20 cellular contexts compared by ENCODE assay signal in the genomic region with DNA sequence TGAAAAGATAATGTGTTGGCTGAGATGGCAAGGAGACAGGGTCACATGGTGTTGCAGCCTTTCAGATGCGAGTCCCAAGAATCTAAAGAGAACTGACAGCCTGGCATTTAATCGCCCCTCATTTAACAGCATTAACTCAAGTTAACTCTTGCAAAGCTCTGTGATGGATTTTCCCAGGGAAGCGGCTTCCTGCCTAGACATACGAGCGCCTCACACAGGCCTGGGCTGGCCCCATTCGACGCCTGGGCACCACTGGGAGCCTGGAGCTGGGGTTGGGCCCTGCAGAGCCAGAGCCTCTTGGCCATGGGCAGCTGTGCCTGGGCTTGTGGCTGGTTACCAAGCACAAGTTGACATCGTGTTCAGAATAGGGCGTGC.
DNase-seq lines count a peak whose midpoint lies in the region; ATAC-seq and TF ChIP-seq lines count a peak whose summit lies in the region.
"Had no signal": no experiment of that assay in that cellular context is flagged by ENCODE, and none has a peak within 500 bp of the region (broad histone marks: within the 10 kb centered on the region; RNA-seq: fewer than 3 reads in every experiment).

No MANE protein-coding gene starts in this region.

- no peaks in the 10 kb centered on the region for H3K36me3 Mint-ChIP-seq in activated CD8-positive, alpha-beta T cell treated with anti-CD3 and anti-CD28 coated beads for 36 hours (ENCODE audit: low read depth)

- H3K9ac ChIP-seq in trophoblast cell (ENCODE audit: low read length): no peak overlapping the region

- WGBS in trophoblast cell (ENCODE audit: extremely low coverage, insufficient coverage, insufficient read length): no CpG with 5 or more reads among the region's 9 CpGs
- WGBS in psoas muscle, 3 donors: 88 to 91% (median 89%) methylated on average over 9 of the region's 9 CpGs

- H3K4me3 ChIP-seq in H7 (ENCODE audit: insufficient read depth, low read depth, low read length) (no peak overlapping the region), trophoblast cell (ENCODE audit: low read depth, low read length) (no peak overlapping the region), psoas muscle (no peak overlapping the region)
- H3K4me3 ChIP-seq: tibial nerve had no signal

- H3K27me3 Mint-ChIP-seq in activated CD8-positive, alpha-beta T cell treated with anti-CD3 and anti-CD28 coated beads for 36 hours: no peaks in the 10 kb centered on the region
- H3K27me3 Mint-ChIP-seq: dendritic cell treated with granulocyte-macrophage colony-stimulating factor and Interleukin-4, amounts not matched to agents 40 ng/mL and 50 ng/mL, for 4 days; stimulated activated naive CD8-positive, alpha-beta T cell treated with anti-CD3 and anti-CD28 coated beads, Interleukin-15, Interleukin-2, amounts not matched to agents 100 ng/mL and 50 ng/mL, for 24 hours had no signal

- peak overlapping the region; percentile 30 for H3K4ac ChIP-seq in trophoblast cell (ENCODE audit: low read depth, low read length)

- H3K4me1 ChIP-seq in foreskin keratinocyte: peaks cover 24% of the 10 kb centered on the region
- peaks cover 37 to 44% of the 10 kb centered on the region in 2 experiments for H3K4me1 ChIP-seq in trophoblast cell (ENCODE audit: control insufficient read depth in 1 of 2, insufficient read depth in 2 of 2, low read length in 2 of 2)
- peaks cover 21% of the 10 kb centered on the region for H3K4me1 ChIP-seq in psoas muscle

- H3K9me3 ChIP-seq in trophoblast cell (ENCODE audit: insufficient read depth, low read depth, low read length): no peaks in the 10 kb centered on the region
- no peaks in the 10 kb centered on the region for H3K9me3 ChIP-seq in psoas muscle
- H3K9me3 ChIP-seq: Caco-2, tibial nerve had no signal

- CTCF ChIA-PET in activated CD8-positive, alpha-beta T cell treated with anti-CD3 and anti-CD28 coated beads for 36 hours (lab: Charles Lee): no interaction called here

- TF ChIP-seq CTCF in foreskin keratinocyte (conservative IDR thresholded peaks at IDR 0.05) (peak; percentile 54), psoas muscle (IDR thresholded peaks at IDR 0.05) (no peak)
- TF ChIP-seq CTCF in activated CD8-positive, alpha-beta T cell treated with anti-CD3 and anti-CD28 coated beads for 36 hours (IDR thresholded peaks at IDR 0.05): no peak

- H3K27me3 ChIP-seq in H7 (ENCODE audit: control insufficient read depth, insufficient read depth, low read length) (no peaks in the 10 kb centered on the region), foreskin keratinocyte (no peaks in the 10 kb centered on the region), trophoblast cell (ENCODE audit: insufficient read depth, low read length) (no peaks in the 10 kb centered on the region), psoas muscle (ENCODE audit: insufficient read depth in 3 of 3, low read length in 2 of 3) (no peaks in the 10 kb centered on the region)
- H3K27me3 ChIP-seq: tibial nerve had no signal

- peak overlapping the region; percentile 51 for H4K8ac ChIP-seq in trophoblast cell (ENCODE audit: low read depth, low read length)

- H3K18ac ChIP-seq in trophoblast cell (ENCODE audit: low read length): peak overlapping the region; percentile 43

- H2BK120ac ChIP-seq in trophoblast cell (ENCODE audit: insufficient read depth, low read length, poor library complexity): peak overlapping the region; percentile 93

- H2AK5ac ChIP-seq in trophoblast cell (ENCODE audit: low read length): peak overlapping the region; percentile 34

- H2BK12ac ChIP-seq in trophoblast cell (ENCODE audit: low read length): peak overlapping the region; percentile 78

- POLR2A ChIA-PET in activated CD8-positive, alpha-beta T cell treated with anti-CD3 and anti-CD28 coated beads for 36 hours (lab: Charles Lee): no interaction called here

- no peak overlapping the region for H3K4me2 ChIP-seq in trophoblast cell (ENCODE audit: low read length)

- ATAC-seq in foreskin keratinocyte (no peak), HG03521 (IDR thresholded peaks at IDR 0.05; ENCODE audit: unreplicated experiment) (no peak), psoas muscle (no peak)
- ATAC-seq in activated CD8-positive, alpha-beta T cell treated with anti-CD3 and anti-CD28 coated beads for 36 hours: no peak
- ATAC-seq: Panc1 had no signal

- H3K27ac ChIP-seq in foreskin keratinocyte: no peak overlapping the region
- H3K27ac ChIP-seq in trophoblast cell (ENCODE audit: low read depth, low read length): peak overlapping the region; percentile 94
- no peak overlapping the region for H3K27ac ChIP-seq in psoas muscle
- H3K27ac ChIP-seq: HL-60, tibial nerve had no signal

- peak; percentile 69 for DNase-seq in H7
- peak; percentile 97 for DNase-seq in NCI-H82 (lab: John Stamatoyannopoulos, UW)
- DNase-seq in foreskin keratinocyte: peak; percentile 31 to 56
- DNase-seq in trophoblast cell: no peak
- DNase-seq in psoas muscle: no peak
- no peak for DNase-seq in activated CD8-positive, alpha-beta T cell treated with anti-CD3 and anti-CD28 coated beads for 36 hours
- DNase-seq: activated CD4-positive, alpha-beta T cell treated with anti-CD3 and anti-CD28 coated beads, Interleukin-2, amount 50 U/mL, for 48 hours; Caco-2; IMR-90; NCI-H1417 treated with DMSO at 0.1 percent for 48 hours; NCI-H226; small intestine; stimulated activated CD4-positive, alpha-beta T cell treated with anti-CD3 and anti-CD28 coated beads, Interleukin-4, amount 100 ng/mL, for 1 hour; T-helper 2 cell had no signal

- H3K14ac ChIP-seq in trophoblast cell (ENCODE audit: low read length): peak overlapping the region; percentile 65

- peaks cover 7% of the 10 kb centered on the region for H3K79me2 ChIP-seq in trophoblast cell (ENCODE audit: control insufficient read depth, insufficient read depth, low read length, poor library complexity)

- intact Hi-C loops in psoas muscle (cut with DNase I): no loop called here
- intact Hi-C loops in activated CD8-positive, alpha-beta T cell treated with anti-CD3 and anti-CD28 coated beads for 36 hours (cut with micrococcal nuclease): no loop called here

- peak overlapping the region; percentile 90 for H2BK5ac ChIP-seq in trophoblast cell (ENCODE audit: low read depth, low read length, poor library complexity)

- no peak overlapping the region for H3K23ac ChIP-seq in trophoblast cell (ENCODE audit: low read length)

- H3K4me1 Mint-ChIP-seq in activated CD8-positive, alpha-beta T cell treated with anti-CD3 and anti-CD28 coated beads for 36 hours (ENCODE audit: low read depth): peaks cover 2% of the 10 kb centered on the region

- peak overlapping the region; percentile 95 for H4K91ac ChIP-seq in trophoblast cell (ENCODE audit: low read depth, low read length)

- peak overlapping the region; percentile 12 for H2AFZ ChIP-seq in trophoblast cell (ENCODE audit: insufficient read depth, low read length, poor library complexity)

- H3K79me1 ChIP-seq in trophoblast cell (ENCODE audit: low read length): peaks cover 45% of the 10 kb centered on the region

- no peak overlapping the region for H3K4me3 Mint-ChIP-seq in activated CD8-positive, alpha-beta T cell treated with anti-CD3 and anti-CD28 coated beads for 36 hours
- H3K4me3 Mint-ChIP-seq: dendritic cell treated with granulocyte-macrophage colony-stimulating factor and Interleukin-4, amounts not matched to agents 40 ng/mL and 50 ng/mL, for 4 days; stimulated activated naive CD8-positive, alpha-beta T cell treated with anti-CD3 and anti-CD28 coated beads, Interleukin-15, Interleukin-2, amounts not matched to agents 100 ng/mL and 50 ng/mL, for 24 hours had no signal

- H4K12ac ChIP-seq in trophoblast cell (ENCODE audit: low read depth, low read length): peak overlapping the region; percentile 11

- no peak overlapping the region for H3K27ac Mint-ChIP-seq in activated CD8-positive, alpha-beta T cell treated with anti-CD3 and anti-CD28 coated beads for 36 hours
- H3K27ac Mint-ChIP-seq: dendritic cell treated with granulocyte-macrophage colony-stimulating factor and Interleukin-4, amounts not matched to agents 40 ng/mL and 50 ng/mL, for 4 days; stimulated activated naive CD8-positive, alpha-beta T cell treated with anti-CD3 and anti-CD28 coated beads, Interleukin-15, Interleukin-2, amounts not matched to agents 100 ng/mL and 50 ng/mL, for 24 hours had no signal

- H3K9me3 Mint-ChIP-seq in activated CD8-positive, alpha-beta T cell treated with anti-CD3 and anti-CD28 coated beads for 36 hours: no peaks in the 10 kb centered on the region
- H3K9me3 Mint-ChIP-seq: dendritic cell treated with granulocyte-macrophage colony-stimulating factor and Interleukin-4, amounts not matched to agents 40 ng/mL and 50 ng/mL, for 4 days; stimulated activated naive CD8-positive, alpha-beta T cell treated with anti-CD3 and anti-CD28 coated beads, Interleukin-15, Interleukin-2, amounts not matched to agents 100 ng/mL and 50 ng/mL, for 24 hours had no signal

- H3K36me3 ChIP-seq in H7 (replicated peaks; ENCODE audit: control insufficient read depth, insufficient read depth, low read length) (no peaks in the 10 kb centered on the region), trophoblast cell (ENCODE audit: control insufficient read depth in 1 of 2, insufficient read depth in 2 of 2, low read length in 2 of 2) (no peaks in the 10 kb centered on the region), psoas muscle (ENCODE audit: insufficient read depth in 1 of 2, low read depth in 1 of 2) (no peaks in the 10 kb centered on the region)
- H3K36me3 ChIP-seq: tibial nerve had no signal

Comparison
In these comparisons a context has a peak if more than half of its experiments do, and no peak if none do; other contexts are left out.
1. DNase-seq: peak in H7 (single experiment), NCI-H82 (single experiment) and foreskin keratinocyte (2 of 2); none in trophoblast cell (0 of 2), psoas muscle (0 of 2) and activated CD8-positive, alpha-beta T cell treated with anti-CD3 and anti-CD28 coated beads for 36 hours (single experiment).